ENCODE assay signal across 8 cellular contexts in genomic region chr1:213015099-213016050, GRCh38. TPM values are rescaled to one million over a fixed set of nuclear protein-coding genes. Genes with fewer than 3 reads are reported as not detected.
A peak's percentile ranks its signal among the peaks of the same experiment; 100 is the strongest.
DNase-seq lines count a peak whose midpoint lies in the region; ATAC-seq and TF ChIP-seq lines count a peak whose summit lies in the region.

A gene with protein sequence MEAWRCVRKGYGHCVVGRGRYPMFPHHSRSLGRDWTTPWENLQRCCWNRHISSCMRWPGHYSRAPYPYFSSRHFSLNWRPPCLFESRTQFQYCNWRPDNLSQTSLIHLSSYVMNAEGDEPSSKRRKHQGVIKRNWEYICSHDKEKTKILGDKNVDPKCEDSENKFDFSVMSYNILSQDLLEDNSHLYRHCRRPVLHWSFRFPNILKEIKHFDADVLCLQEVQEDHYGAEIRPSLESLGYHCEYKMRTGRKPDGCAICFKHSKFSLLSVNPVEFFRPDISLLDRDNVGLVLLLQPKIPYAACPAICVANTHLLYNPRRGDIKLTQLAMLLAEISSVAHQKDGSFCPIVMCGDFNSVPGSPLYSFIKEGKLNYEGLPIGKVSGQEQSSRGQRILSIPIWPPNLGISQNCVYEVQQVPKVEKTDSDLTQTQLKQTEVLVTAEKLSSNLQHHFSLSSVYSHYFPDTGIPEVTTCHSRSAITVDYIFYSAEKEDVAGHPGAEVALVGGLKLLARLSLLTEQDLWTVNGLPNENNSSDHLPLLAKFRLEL (minus strand): TSS chr1:213015867. CDS start chr1:213015671, 196 bp downstream.

- ATAC-seq in GM19395 (IDR thresholded peaks at IDR 0.05; ENCODE audit: unreplicated experiment) (peak; percentile 95), HG03565 (IDR thresholded peaks at IDR 0.05; ENCODE audit: unreplicated experiment) (peak; percentile 93), left lung (peak; percentile 97)

- H3K9me3 ChIP-seq in left lung: no peaks in the 10 kb centered on the region

- peak; percentile 96 for DNase-seq in NCI-H774 (lab: John Stamatoyannopoulos, UW)
- DNase-seq in activated CD4-positive, alpha-beta T cell treated with anti-CD3 and anti-CD28 coated beads, Interleukin-2, amount 50 U/mL, for 4 hours: peak; percentile 94 to 96
- peak; percentile 99 for DNase-seq in dermis blood vessel endothelial cell
- peak; percentile 97 to 98 for DNase-seq in left lung
- DNase-seq in stimulated activated CD4-positive, alpha-beta T cell treated with anti-CD3 and anti-CD28 coated beads, Interleukin-2, amount 100 ng/mL, for 48 hours: peak; percentile 84 to 91

- no peaks in the 10 kb centered on the region for H3K27me3 ChIP-seq in left lung

- H3K27ac ChIP-seq in C4-2B (peak within 1 kb of the TSS; percentile 96), left lung (peak within 1 kb of the TSS; percentile 88 to 95)

- peaks cover 5 to 30% of the 10 kb centered on the region in 2 donors for H3K4me1 ChIP-seq in left lung

- H3K4me3 ChIP-seq in left lung: peak within 1 kb of the TSS; percentile 85 to 91

- peaks cover 0 to 17% of the 10 kb centered on the region in 2 donors for H3K36me3 ChIP-seq in left lung

- no peak for TF ChIP-seq CTCF in C4-2B (conservative IDR thresholded peaks at IDR 0.05)
- TF ChIP-seq CTCF in left lung (IDR thresholded peaks at IDR 0.05): no peak

- intact Hi-C loops in left lung (cut with DNase I): no loop called here

RNA-seq across cellular contexts. Expression of the gene that starts here (rescaled TPM):
- total RNA-seq in dermis blood vessel endothelial cell (40.9 and 43.1 TPM in 2 replicates), left lung (10 to 100 TPM; 24.0 to 35.2 TPM)

Comparison
In these comparisons a context has a peak if more than half of its experiments do, and no peak if none do; other contexts are left out.
1. Peak in every context shown above with its lines: DNase-seq, ATAC-seq, H3K4me3 ChIP-seq and H3K27ac ChIP-seq.